ENCODE assay signal across 8 cellular contexts in the genomic region with DNA sequence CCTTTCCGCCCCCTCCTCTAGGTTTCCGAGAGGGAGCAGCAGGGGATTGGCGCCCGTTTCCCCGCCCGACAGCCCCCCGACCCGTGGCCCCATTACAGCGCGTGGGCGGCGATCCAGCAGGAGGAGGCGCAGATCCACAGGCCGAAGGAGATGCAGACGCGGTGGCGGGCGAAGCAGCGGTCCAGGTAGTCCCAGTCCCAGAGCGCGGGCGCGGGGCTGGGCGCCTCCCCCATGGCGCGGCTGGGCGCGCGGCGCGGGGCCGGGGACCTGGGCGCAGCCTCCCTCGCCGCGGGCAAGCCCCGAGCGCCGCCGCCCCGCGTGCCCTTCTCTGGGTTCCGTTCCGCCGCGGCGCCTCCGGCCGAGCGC. TPM values are rescaled to one million over a fixed set of nuclear protein-coding genes. Genes with fewer than 3 reads are reported as not detected.
A peak's percentile ranks its signal among the peaks of the same experiment; 100 is the strongest.
DNase-seq lines count a peak whose midpoint lies in the region; ATAC-seq and TF ChIP-seq lines count a peak whose summit lies in the region.

No MANE protein-coding gene starts in this region.

- intact Hi-C loops in left ventricle myocardium inferior (cut with micrococcal nuclease) (no loop called here), gastrocnemius medialis (cut with DNase I; ENCODE audit: low total_unique reads) (no loop called here)

- CTCF ChIA-PET in WTC11 (lab: Charles Lee), result interaction anchor here (0.7 to 2.0 kb wide), 7 partner anchors 23 to 161 kb away, joined by 3 to 14 read pairs (median 4); a partner anchor contains a TSS

- in situ Hi-C loops in gastrocnemius medialis (cut with MboI; ENCODE audit: low sequenced_read_pairs in 4 of 4), result no loop called here

- peak; percentile 64 for ATAC-seq in DND-41 (ENCODE audit: insufficient read depth, low read depth)
- peak; percentile 66 for ATAC-seq in GM19455 (IDR thresholded peaks at IDR 0.05; ENCODE audit: unreplicated experiment)
- ATAC-seq in HG03521 (IDR thresholded peaks at IDR 0.05; ENCODE audit: unreplicated experiment), result peak; percentile 39
- no peak for ATAC-seq in WTC11
- ATAC-seq in gastrocnemius medialis, result peak in 1 of 2 donors; percentile 33

- H3K9me3 ChIP-seq in DND-41 (ENCODE audit: insufficient read depth, low read length, severe bottlenecking), result peaks cover 15% of the 10 kb centered on the region
- no peaks in the 10 kb centered on the region for H3K9me3 ChIP-seq in left ventricle myocardium inferior (replicated peaks)
- no peaks in the 10 kb centered on the region for H3K9me3 ChIP-seq in gastrocnemius medialis

- peak overlapping the region; percentile 93 for H2AFZ ChIP-seq in DND-41 (ENCODE audit: low read depth, low read length)

- H3K4me3 Mint-ChIP-seq in WTC11, result peak overlapping the region; percentile 74

- H3K9me3 Mint-ChIP-seq in WTC11, result no peaks in the 10 kb centered on the region

- peaks cover 16% of the 10 kb centered on the region for H3K4me1 ChIP-seq in DND-41 (ENCODE audit: insufficient read depth, low read length)
- peaks cover 26% of the 10 kb centered on the region for H3K4me1 ChIP-seq in left ventricle myocardium inferior
- H3K4me1 ChIP-seq in gastrocnemius medialis, result no peaks in the 10 kb centered on the region

- POLR2A ChIA-PET in WTC11 (lab: Charles Lee), result interaction anchor here (1.0 kb wide), 1 partner anchor 50 kb away, joined by 4 read pairs; no protein-coding TSS in a partner anchor

- H3K9ac ChIP-seq in DND-41 (ENCODE audit: low read depth, low read length), result peak overlapping the region; percentile 71

- H3K4me3 ChIP-seq in DND-41 (ENCODE audit: low read depth in 1 of 2, low read length in 2 of 2) (peak overlapping the region; percentile 46 to 96), left ventricle myocardium inferior (peak overlapping the region; percentile 75), gastrocnemius medialis (peak overlapping the region; percentile 40 to 63 (median 55))

- H3K4me2 ChIP-seq in DND-41 (ENCODE audit: insufficient read depth, low read length), result peak overlapping the region; percentile 97

- TF ChIP-seq POLR2A in gastrocnemius medialis (IDR thresholded peaks at IDR 0.05), result peak in 1 of 2 donors; percentile 24

- H3K27me3 Mint-ChIP-seq in WTC11 (ENCODE audit: low read depth), result no peaks in the 10 kb centered on the region

- no peak for DNase-seq in DND-41
- DNase-seq in WTC11 (ENCODE audit: low spot score), result no peak
- peak; percentile 33 for DNase-seq in left ventricle myocardium inferior
- no peak for DNase-seq in gastrocnemius medialis
- DNase-seq in occipital lobe (lab: John Stamatoyannopoulos, UW), result no peak
- DNase-seq in superior temporal gyrus (ENCODE audit: extremely low spot score), result no peak

- TF ChIP-seq CTCF in DND-41 (IDR thresholded peaks at IDR 0.05; ENCODE audit: borderline replicate concordance, extremely low read depth, low read length, poor library complexity, severe bottlenecking) (no peak), WTC11 (IDR thresholded peaks at IDR 0.05) (no peak), left ventricle myocardium inferior (IDR thresholded peaks at IDR 0.05; ENCODE audit: borderline replicate concordance) (no peak), gastrocnemius medialis (IDR thresholded peaks at IDR 0.05 in 4 of 5, conservative IDR thresholded peaks at IDR 0.05 in 1 of 5) (no peak)

- H3K79me2 ChIP-seq in DND-41 (ENCODE audit: insufficient read depth, low read length), result peaks cover 18% of the 10 kb centered on the region

- H3K27ac ChIP-seq in DND-41 (ENCODE audit: low read length), result peak overlapping the region; percentile 63
- H3K27ac ChIP-seq in left ventricle myocardium inferior (replicated peaks), result peak overlapping the region; percentile 90
- peak overlapping the region in 3 of 4 donors; percentile 38 to 70 (median 69) for H3K27ac ChIP-seq in gastrocnemius medialis

- peaks cover 17% of the 10 kb centered on the region for H3K36me3 Mint-ChIP-seq in WTC11

- H4K20me1 ChIP-seq in DND-41 (ENCODE audit: insufficient read depth, low read length), result no peaks in the 10 kb centered on the region

- H3K27ac Mint-ChIP-seq in WTC11, result no peak overlapping the region

- H3K36me3 ChIP-seq in DND-41 (ENCODE audit: insufficient read depth, low read length), result peaks cover 34% of the 10 kb centered on the region
- H3K36me3 ChIP-seq in left ventricle myocardium inferior, result peaks cover 11% of the 10 kb centered on the region
- no peaks in the 10 kb centered on the region for H3K36me3 ChIP-seq in gastrocnemius medialis

- H3K27me3 ChIP-seq in DND-41 (ENCODE audit: insufficient read depth, low read length, poor library complexity), result no peaks in the 10 kb centered on the region
- no peaks in the 10 kb centered on the region for H3K27me3 ChIP-seq in left ventricle myocardium inferior (ENCODE audit: low read depth)
- no peaks in the 10 kb centered on the region for H3K27me3 ChIP-seq in gastrocnemius medialis

- H3K4me1 Mint-ChIP-seq in WTC11, result no peaks in the 10 kb centered on the region

TF ChIP-seq in WTC11, 78 proteins besides CTCF, POLR2A, EP300 and RAD21:
- TF ChIP-seq ZNF423 (CRISPR knock-in tag; IDR thresholded peaks at IDR 0.05) (peak; percentile 10; the same call in 1 of the 2 replicates), JUN (CRISPR knock-in tag; IDR thresholded peaks at IDR 0.05) (no peak)

RNA-seq across cellular contexts. Expression of a gene that starts 0.3 kb away (rescaled TPM):
- total RNA-seq in WTC11 (2021), result 13.7 to 20.8 TPM (median 19.3 TPM) in 3 replicates
- 7.5 TPM for total RNA-seq in left ventricle myocardium inferior
- 1 to 10 TPM; 3.0 to 5.4 (median 3.1) TPM for total RNA-seq in gastrocnemius medialis
- 20.6 TPM for total RNA-seq in occipital lobe

RNA-seq across cellular contexts. Expression of a gene that starts 39.0 kb away (rescaled TPM):
- 42.9 to 45.8 TPM (median 44.1 TPM) in 3 replicates for total RNA-seq in WTC11 (2021)
- total RNA-seq in left ventricle myocardium inferior, result 23.4 TPM
- 10 to 100 TPM; 23.2 to 38.4 (median 28.0) TPM for total RNA-seq in gastrocnemius medialis
- 42.4 TPM for total RNA-seq in occipital lobe

RNA-seq across cellular contexts. Expression of a gene that starts 52.7 kb away (rescaled TPM):
- total RNA-seq in WTC11 (2021) (2.6 to 3.8 TPM (median 3.7 TPM) in 3 replicates), left ventricle myocardium inferior (18.0 TPM), gastrocnemius medialis (1 to 10 TPM; 2.7 to 4.8 (median 4.3) TPM), occipital lobe (5.3 TPM)
